Comparison of ENCODE assay signal across 23 cellular contexts in the genomic region with DNA sequence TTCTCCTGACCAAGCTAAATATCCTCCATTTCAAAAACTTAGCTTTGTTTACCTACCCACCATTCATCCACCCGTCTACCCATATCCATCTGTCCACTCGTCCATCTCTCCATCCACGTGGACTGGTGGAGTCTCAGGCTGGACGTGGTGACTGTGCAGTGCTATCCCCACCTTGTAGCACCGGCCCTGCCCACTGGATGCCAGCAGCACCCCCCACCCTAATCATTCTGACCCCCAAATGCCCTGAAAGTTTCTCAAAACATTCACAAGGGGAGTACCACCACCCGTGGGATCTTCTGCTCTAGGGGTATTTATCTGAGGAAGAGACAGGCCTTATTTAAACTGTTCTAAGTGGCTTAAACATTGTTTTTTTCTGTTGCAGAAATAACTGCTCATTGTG.
DNase-seq lines count a peak whose midpoint lies in the region; ATAC-seq, FAIRE-seq and TF ChIP-seq lines count a peak whose summit lies in the region.
"Had no signal": no experiment of that assay in that cellular context is flagged by ENCODE, and none has a peak within 500 bp of the region (broad histone marks: within the 10 kb centered on the region; RNA-seq: fewer than 3 reads in every experiment).

No MANE protein-coding gene starts in this region.

- ATAC-seq in activated CD4-positive, alpha-beta T cell treated with anti-CD3 and anti-CD28 coated beads for 36 hours = no peak
- no peak for ATAC-seq in memory B cell (ENCODE audit: low read depth)
- no peak for ATAC-seq in HG03520 (IDR thresholded peaks at IDR 0.05; ENCODE audit: unreplicated experiment)
- ATAC-seq: CD8-positive, alpha-beta T cell; K562; PC-3 had no signal

- intact Hi-C loops in activated CD4-positive, alpha-beta T cell treated with anti-CD3 and anti-CD28 coated beads for 36 hours (cut with DNase I, micrococcal nuclease) = no loop called here
- intact Hi-C loops in sigmoid colon (cut with DNase I) = no loop called here

- 94 to 95% methylated on average over 6 of the region's 6 CpGs for WGBS in sigmoid colon, 2 donors

- H4K20me1 ChIP-seq in neural progenitor cell (ENCODE audit: low read depth) = peaks cover 15% of the 10 kb centered on the region

- CTCF ChIA-PET in activated CD4-positive, alpha-beta T cell treated with anti-CD3 and anti-CD28 coated beads for 36 hours (lab: Charles Lee) = no interaction called here
- CTCF ChIA-PET in activated CD4-positive, alpha-beta T cell treated with anti-CD3 and anti-CD28 coated beads, Interleukin-2, amount 10 ng/mL, durations not matched to agents 7 days and 5 days (lab: Charles Lee) = no interaction called here

- POLR2A ChIA-PET in activated CD4-positive, alpha-beta T cell treated with anti-CD3 and anti-CD28 coated beads for 36 hours (lab: Charles Lee) = no interaction called here
- POLR2A ChIA-PET in activated CD4-positive, alpha-beta T cell treated with anti-CD3 and anti-CD28 coated beads, Interleukin-2, amount 10 ng/mL, durations not matched to agents 7 days and 5 days (lab: Charles Lee) = no interaction called here

- H3F3A ChIP-seq in neural progenitor cell (ENCODE audit: low read depth) = no peaks in the 10 kb centered on the region

- H3K4me3 Mint-ChIP-seq in activated CD4-positive, alpha-beta T cell treated with anti-CD3 and anti-CD28 coated beads for 36 hours = no peak overlapping the region
- no peak overlapping the region for H3K4me3 Mint-ChIP-seq in activated CD4-positive, alpha-beta T cell treated with anti-CD3 and anti-CD28 coated beads, Interleukin-2, amount 10 ng/mL, durations not matched to agents 7 days and 5 days
- H3K4me3 Mint-ChIP-seq in memory B cell (no peak overlapping the region), neural progenitor cell (no peak overlapping the region)
- H3K4me3 Mint-ChIP-seq: B cell; CD8-positive, alpha-beta T cell had no signal

- no peaks in the 10 kb centered on the region for H3K27me3 ChIP-seq in sigmoid colon
- no peaks in the 10 kb centered on the region for H3K27me3 ChIP-seq in neural progenitor cell
- H3K27me3 ChIP-seq: SJSA1 had no signal

- no peak for TF ChIP-seq EP300 in sigmoid colon (IDR thresholded peaks at IDR 0.05)

- TF ChIP-seq CTCF in sigmoid colon (IDR thresholded peaks at IDR 0.05) (no peak), neural progenitor cell (IDR thresholded peaks at IDR 0.05) (no peak)

- peaks cover 21% of the 10 kb centered on the region for H3K4me1 Mint-ChIP-seq in activated CD4-positive, alpha-beta T cell treated with anti-CD3 and anti-CD28 coated beads for 36 hours
- H3K4me1 Mint-ChIP-seq in activated CD4-positive, alpha-beta T cell treated with anti-CD3 and anti-CD28 coated beads, Interleukin-2, amount 10 ng/mL, durations not matched to agents 7 days and 5 days = peaks cover 13% of the 10 kb centered on the region
- H3K4me1 Mint-ChIP-seq in memory B cell = peaks cover 18% of the 10 kb centered on the region
- peaks cover 22% of the 10 kb centered on the region for H3K4me1 Mint-ChIP-seq in neural progenitor cell

- H3K27ac ChIP-seq in sigmoid colon (no peak overlapping the region), neural progenitor cell (no peak overlapping the region)
- H3K27ac ChIP-seq: 22Rv1, RWPE1, SJSA1 had no signal

- H3K36me3 Mint-ChIP-seq in activated CD4-positive, alpha-beta T cell treated with anti-CD3 and anti-CD28 coated beads for 36 hours (ENCODE audit: low read depth) = peaks cover 4% of the 10 kb centered on the region
- H3K36me3 Mint-ChIP-seq in activated CD4-positive, alpha-beta T cell treated with anti-CD3 and anti-CD28 coated beads, Interleukin-2, amount 10 ng/mL, durations not matched to agents 7 days and 5 days (ENCODE audit: low read depth) = peaks cover 2% of the 10 kb centered on the region
- H3K36me3 Mint-ChIP-seq in memory B cell (peaks cover 8% of the 10 kb centered on the region), neural progenitor cell (no peaks in the 10 kb centered on the region)

- no peaks in the 10 kb centered on the region for H3K27me3 Mint-ChIP-seq in activated CD4-positive, alpha-beta T cell treated with anti-CD3 and anti-CD28 coated beads for 36 hours
- no peaks in the 10 kb centered on the region for H3K27me3 Mint-ChIP-seq in activated CD4-positive, alpha-beta T cell treated with anti-CD3 and anti-CD28 coated beads, Interleukin-2, amount 10 ng/mL, durations not matched to agents 7 days and 5 days
- H3K27me3 Mint-ChIP-seq in memory B cell (no peaks in the 10 kb centered on the region), neural progenitor cell (ENCODE audit: insufficient read depth, low read depth) (peaks cover 3% of the 10 kb centered on the region)
- H3K27me3 Mint-ChIP-seq: B cell had no signal

- DNase-seq in activated CD4-positive, alpha-beta T cell treated with anti-CD3 and anti-CD28 coated beads for 36 hours = no peak
- no peak for DNase-seq in activated CD4-positive, alpha-beta T cell treated with anti-CD3 and anti-CD28 coated beads, Interleukin-2, amount 10 ng/mL, durations not matched to agents 7 days and 5 days
- DNase-seq in GM12891 (ENCODE audit: insufficient read length, low spot score) = no peak
- DNase-seq in memory B cell (ENCODE audit: low spot score in 2 of 2) = no peak
- peak; percentile 27 for DNase-seq in sigmoid colon
- no peak for DNase-seq in neural progenitor cell (ENCODE audit: low spot score)
- no peak for DNase-seq in NCI-H1930 (lab: John Stamatoyannopoulos, UW)
- DNase-seq: CD8-positive, alpha-beta T cell; DMS79; GOT3; NCI-H1436; NCI-H2029 treated with DMSO at 0.1 percent for 48 hours; NCI-H2171 treated with DMSO at 0.1 percent for 48 hours; NCI-H446 treated with DMSO at 0.1 percent for 48 hours; NK-92 treated with Interleukin-12 subunit alpha and Interleukin-12 subunit beta, amount 100 ng/mL, for 24 hours; PC-3 had no signal

- H3K36me3 ChIP-seq in sigmoid colon (no peaks in the 10 kb centered on the region), neural progenitor cell (no peaks in the 10 kb centered on the region)
- H3K36me3 ChIP-seq: SJSA1 had no signal

- no peaks in the 10 kb centered on the region for H3K9me3 ChIP-seq in sigmoid colon
- H3K9me3 ChIP-seq in neural progenitor cell (ENCODE audit: low read depth) = no peaks in the 10 kb centered on the region
- H3K9me3 ChIP-seq: SJSA1 had no signal

- peak overlapping the region; percentile 20 for H3K27ac Mint-ChIP-seq in activated CD4-positive, alpha-beta T cell treated with anti-CD3 and anti-CD28 coated beads for 36 hours
- H3K27ac Mint-ChIP-seq in activated CD4-positive, alpha-beta T cell treated with anti-CD3 and anti-CD28 coated beads, Interleukin-2, amount 10 ng/mL, durations not matched to agents 7 days and 5 days = no peak overlapping the region
- H3K27ac Mint-ChIP-seq in memory B cell (peak overlapping the region; percentile 46), neural progenitor cell (no peak overlapping the region)

- H3K4me3 ChIP-seq in sigmoid colon (no peak overlapping the region), neural progenitor cell (no peak overlapping the region)
- H3K4me3 ChIP-seq: K562, SJSA1 had no signal

- TF ChIP-seq POLR2A in GM12891 (IDR thresholded peaks at IDR 0.05; ENCODE audit: low read depth, low read length) (no peak), sigmoid colon (IDR thresholded peaks at IDR 0.05) (no peak)

- no peak overlapping the region for H3K4me2 ChIP-seq in neural progenitor cell

- no peak overlapping the region for H3K9ac ChIP-seq in neural progenitor cell

- H3K4me1 ChIP-seq in sigmoid colon (peaks cover 0 to 10% (median 0%) of the 10 kb centered on the region in 4 donors), neural progenitor cell (peaks cover 11% of the 10 kb centered on the region)
- H3K4me1 ChIP-seq: SJSA1 had no signal

- H2AFZ ChIP-seq in neural progenitor cell (replicated peaks) = no peak overlapping the region

- no peaks in the 10 kb centered on the region for H3K79me2 ChIP-seq in neural progenitor cell (ENCODE audit: low read depth)

- H3K9me3 Mint-ChIP-seq in activated CD4-positive, alpha-beta T cell treated with anti-CD3 and anti-CD28 coated beads for 36 hours (ENCODE audit: low read depth) = no peaks in the 10 kb centered on the region
- no peaks in the 10 kb centered on the region for H3K9me3 Mint-ChIP-seq in activated CD4-positive, alpha-beta T cell treated with anti-CD3 and anti-CD28 coated beads, Interleukin-2, amount 10 ng/mL, durations not matched to agents 7 days and 5 days
- H3K9me3 Mint-ChIP-seq in memory B cell = no peaks in the 10 kb centered on the region
- no peaks in the 10 kb centered on the region for H3K9me3 Mint-ChIP-seq in neural progenitor cell
- H3K9me3 Mint-ChIP-seq: CD8-positive, alpha-beta T cell had no signal

- peak; percentile 26 for FAIRE-seq in GM12891 (lab: Jason Lieb, UNC)
- FAIRE-seq: D721Med, K562 had no signal

TF ChIP-seq in GM12891, 5 proteins besides CTCF, POLR2A, EP300 and RAD21:
- TF ChIP-seq POLR2AphosphoS5 (IDR thresholded peaks at IDR 0.05; ENCODE audit: low read depth, low read length) = no peak
- TF ChIP-seq POU2F2 (IDR thresholded peaks at IDR 0.05; ENCODE audit: low read depth, low read length) = no peak
- TF ChIP-seq PAX5 (IDR thresholded peaks at IDR 0.05; ENCODE audit: insufficient read depth, low read length, severe bottlenecking) = no peak
- TF ChIP-seq TAF1 (IDR thresholded peaks at IDR 0.05; ENCODE audit: low read depth, low read length) = no peak
- no peak for TF ChIP-seq SPI1 (IDR thresholded peaks at IDR 0.05; ENCODE audit: low read depth, low read length)
TF ChIP-seq in GM12891: peak in this region for 0.

Comparison
In these comparisons a context has a peak if more than half of its experiments do, and no peak if none do; other contexts are left out.
1. H3K27ac Mint-ChIP-seq: peak in activated CD4-positive, alpha-beta T cell treated with anti-CD3 and anti-CD28 coated beads for 36 hours (single experiment) and memory B cell (single experiment); none in activated CD4-positive, alpha-beta T cell treated with anti-CD3 and anti-CD28 coated beads, Interleukin-2, amount 10 ng/mL, durations not matched to agents 7 days and 5 days (single experiment) and neural progenitor cell (single experiment).